ENCODE assay signal across 8 cellular contexts in the genomic region with DNA sequence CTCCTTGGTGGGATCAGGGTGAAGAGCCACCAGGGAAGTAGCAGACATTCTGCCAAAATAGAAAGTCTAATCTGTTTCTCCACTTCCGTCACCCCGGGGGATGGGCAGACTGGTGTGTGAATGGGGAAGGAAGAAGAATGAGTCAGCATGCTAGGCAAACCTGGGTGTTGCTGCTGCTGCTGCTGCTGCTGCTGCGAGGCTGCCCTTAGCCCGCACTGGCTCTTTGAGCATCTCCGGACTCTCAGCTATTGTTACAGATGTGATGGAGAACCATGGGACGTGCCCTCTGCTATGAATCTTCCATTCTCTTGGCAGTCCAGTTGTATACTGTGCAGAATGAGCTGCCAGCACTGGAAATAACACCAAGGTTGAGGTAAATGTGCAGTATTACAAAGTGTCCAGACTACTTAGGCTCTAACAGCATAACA.
DNase-seq lines count a peak whose midpoint lies in the region; ATAC-seq and TF ChIP-seq lines count a peak whose summit lies in the region.

No MANE protein-coding gene starts in this region.

- H2AFZ ChIP-seq in Loucy (ENCODE audit: low read length) = no peak overlapping the region

- H3K4me2 ChIP-seq in Loucy (ENCODE audit: low read depth, low read length, poor library complexity, severe bottlenecking) = peak overlapping the region; percentile 59

- no peaks in the 10 kb centered on the region for H3K27me3 ChIP-seq in Loucy (ENCODE audit: insufficient read depth, low read length, poor library complexity, severe bottlenecking)

- ATAC-seq in GM21717 (IDR thresholded peaks at IDR 0.05; ENCODE audit: unreplicated experiment) = peak; percentile 99
- peak; percentile 90 for ATAC-seq in central memory CD8-positive, alpha-beta T cell (replicated peaks; ENCODE audit: extremely low read depth, poor library complexity, severe bottlenecking)
- peak; percentile 90 for ATAC-seq in mucosa of descending colon

- H3K36me3 ChIP-seq in Loucy (ENCODE audit: insufficient read depth, low read length) = peaks cover 2% of the 10 kb centered on the region; the same call in 1 of the 2 replicates
- no peaks in the 10 kb centered on the region for H3K36me3 ChIP-seq in mucosa of descending colon (ENCODE audit: low read depth)

- H3K4me1 ChIP-seq in Loucy (ENCODE audit: insufficient read depth, low read length, poor library complexity, severe bottlenecking) (peaks cover 34% of the 10 kb centered on the region), mucosa of descending colon (ENCODE audit: low read depth) (peaks cover 12% of the 10 kb centered on the region)

- DNase-seq in GM10266 (ENCODE audit: extremely low spot score) = peak; percentile 69
- DNase-seq in activated CD4-positive, alpha-beta T cell treated with anti-CD3 and anti-CD28 coated beads for 24 hours (ENCODE audit: low read depth in 2 of 2) = peak; percentile 47
- DNase-seq in central memory CD8-positive, alpha-beta T cell (ENCODE audit: low spot score in 2 of 2) = peak; percentile 28 to 41
- peak; percentile 72 to 79 (median 77) for DNase-seq in mucosa of descending colon
- peak; percentile 37 to 58 for DNase-seq in stimulated activated CD8-positive, alpha-beta memory T cell treated with anti-CD3 and anti-CD28 coated beads, Interleukin-7, amount 100 ng/mL, for 48 hours (ENCODE audit: extremely low read depth in 1 of 2, low read depth in 1 of 2)
- DNase-seq in nephron progenitor cell = no peak

- intact Hi-C loops in mucosa of descending colon (cut with DNase I, micrococcal nuclease) = no loop called here

- H3K27ac Mint-ChIP-seq in central memory CD8-positive, alpha-beta T cell (ENCODE audit: low read depth) = peak overlapping the region; percentile 29
- no peak overlapping the region for H3K27ac Mint-ChIP-seq in nephron progenitor cell

- no peaks in the 10 kb centered on the region for H3K9me3 Mint-ChIP-seq in central memory CD8-positive, alpha-beta T cell
- no peaks in the 10 kb centered on the region for H3K9me3 Mint-ChIP-seq in nephron progenitor cell

- no peaks in the 10 kb centered on the region for H3K9me2 ChIP-seq in Loucy (replicated peaks; ENCODE audit: low read depth, low read length)

- no peaks in the 10 kb centered on the region for H4K20me1 ChIP-seq in Loucy (ENCODE audit: insufficient read depth, low read length, poor library complexity, severe bottlenecking)

- no peak overlapping the region for H3K4me3 Mint-ChIP-seq in central memory CD8-positive, alpha-beta T cell
- no peak overlapping the region for H3K4me3 Mint-ChIP-seq in nephron progenitor cell

- H3K36me3 Mint-ChIP-seq in central memory CD8-positive, alpha-beta T cell (ENCODE audit: insufficient read depth) = peaks cover 2% of the 10 kb centered on the region
- H3K36me3 Mint-ChIP-seq in nephron progenitor cell (ENCODE audit: low read depth) = peaks cover 6% of the 10 kb centered on the region

- peaks cover 20% of the 10 kb centered on the region for H3K4me1 Mint-ChIP-seq in central memory CD8-positive, alpha-beta T cell
- peaks cover 76% of the 10 kb centered on the region for H3K4me1 Mint-ChIP-seq in nephron progenitor cell

- no peaks in the 10 kb centered on the region for H3F3A ChIP-seq in Loucy (ENCODE audit: low read depth)

- H3K27me3 Mint-ChIP-seq in central memory CD8-positive, alpha-beta T cell = no peaks in the 10 kb centered on the region
- H3K27me3 Mint-ChIP-seq in nephron progenitor cell (ENCODE audit: low read depth, poor library complexity) = peaks cover 8% of the 10 kb centered on the region

- H3K9ac ChIP-seq in Loucy (ENCODE audit: low read depth, low read length, poor library complexity, severe bottlenecking) = peak overlapping the region; percentile 25

- H3K9me3 ChIP-seq in Loucy (ENCODE audit: insufficient read depth, low read depth, low read length) (no peaks in the 10 kb centered on the region), mucosa of descending colon (no peaks in the 10 kb centered on the region)

- no peak for TF ChIP-seq CTCF in GM10266 (IDR thresholded peaks at IDR 0.05; ENCODE audit: control insufficient read depth, insufficient read depth, low read depth, missing control alignments)
- no peak for TF ChIP-seq CTCF in Loucy (conservative IDR thresholded peaks at IDR 0.05; ENCODE audit: low read length)
- TF ChIP-seq CTCF in mucosa of descending colon (IDR thresholded peaks at IDR 0.05) = no peak
- no peak for TF ChIP-seq CTCF in nephron progenitor cell (IDR thresholded peaks at IDR 0.05)

- H3K4me3 ChIP-seq in Loucy (ENCODE audit: low read length, poor library complexity, severe bottlenecking) (peak overlapping the region; percentile 36), mucosa of descending colon (no peak overlapping the region)

- peaks cover 45% of the 10 kb centered on the region for H3K79me2 ChIP-seq in Loucy (ENCODE audit: insufficient read depth, low read length)
